Comparison of ENCODE assay signal across 21 cellular contexts in the genomic region with DNA sequence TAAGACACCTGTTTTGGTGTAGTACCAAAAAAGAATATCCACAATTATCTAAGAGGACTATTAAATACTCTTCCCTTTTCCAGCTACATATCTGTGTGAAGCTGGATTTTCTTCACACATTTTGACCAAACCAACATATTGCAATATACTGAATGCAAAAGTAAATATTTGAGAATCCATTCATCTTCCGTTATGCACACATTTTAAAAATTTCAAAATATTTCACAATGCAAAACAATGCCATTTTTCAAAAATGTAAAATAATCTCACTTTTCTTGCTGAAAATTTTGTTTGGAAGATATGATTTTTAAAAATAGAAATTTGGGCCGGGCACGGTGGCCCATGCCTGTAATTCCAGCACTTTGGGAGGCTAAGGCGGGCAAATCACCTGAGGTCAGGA.
A peak's percentile ranks its signal among the peaks of the same experiment; 100 is the strongest.
DNase-seq lines count a peak whose midpoint lies in the region; ATAC-seq, FAIRE-seq and TF ChIP-seq lines count a peak whose summit lies in the region.
"Had no signal": no experiment of that assay in that cellular context is flagged by ENCODE, and none has a peak within 500 bp of the region (broad histone marks: within the 10 kb centered on the region; RNA-seq: fewer than 3 reads in every experiment).

No MANE protein-coding gene starts in this region.

- no peak for TF ChIP-seq POLR2A in A549 (IDR thresholded peaks at IDR 0.05; ENCODE audit: low read length)

- no peaks in the 10 kb centered on the region for H3F3A ChIP-seq in PC-3 (ENCODE audit: low read length, unreplicated experiment)

- BruUV-seq in PC-3 (replicated peaks; lab: Mats Ljungman, UMichigan): no TSS peak

- intact Hi-C loops in PC-3 (cut with micrococcal nuclease): loop anchor here (1.0 to 10.0 kb wide), 2 partner anchors 23 to 1356 kb away; no protein-coding TSS in a partner anchor

- no peaks in the 10 kb centered on the region for H3K9me2 ChIP-seq in PC-3 (replicated peaks; ENCODE audit: low read length)
- no peaks in the 10 kb centered on the region for H3K9me2 ChIP-seq in hepatocyte (replicated peaks; ENCODE audit: insufficient read depth)

- FAIRE-seq in A549 (lab: Jason Lieb, UNC): no peak
- FAIRE-seq: G401.6, GM12892 had no signal

- TF ChIP-seq RAD21 in A549 (conservative IDR thresholded peaks at IDR 0.05 in 1 of 2, IDR thresholded peaks at IDR 0.05 in 1 of 2): no peak

- H3K4me3 ChIP-seq in A549 (no peak overlapping the region), PC-3 (ENCODE audit: low read length) (no peak overlapping the region), hepatocyte (no peak overlapping the region)
- H3K4me3 ChIP-seq: BLaER1, HAP-1 had no signal

- H3K27me3 ChIP-seq in PC-3 (ENCODE audit: low read length) (no peaks in the 10 kb centered on the region), layer of hippocampus (ENCODE audit: control insufficient read depth, insufficient read depth, low read length) (no peaks in the 10 kb centered on the region), hepatocyte (no peaks in the 10 kb centered on the region)
- H3K27me3 ChIP-seq: BLaER1 had no signal

- ATAC-seq in A549: no peak
- ATAC-seq in PC-3: no peak
- ATAC-seq in HG03469 (IDR thresholded peaks at IDR 0.05; ENCODE audit: unreplicated experiment): no peak
- ATAC-seq: CD8-positive, alpha-beta T cell had no signal

- H3K9me3 ChIP-seq in A549: no peaks in the 10 kb centered on the region
- H3K9me3 ChIP-seq in PC-3 (ENCODE audit: low read length): no peaks in the 10 kb centered on the region
- H3K9me3 ChIP-seq in hepatocyte (ENCODE audit: low read depth): no peaks in the 10 kb centered on the region
- H3K9me3 ChIP-seq: HAP-1 had no signal

- H3K27ac ChIP-seq in A549 (no peak overlapping the region), PC-3 (ENCODE audit: low read length) (no peak overlapping the region), cingulate gyrus (ENCODE audit: low read depth, low read length) (peak overlapping the region; percentile 93), layer of hippocampus (ENCODE audit: low read depth, low read length) (peak overlapping the region; percentile 89), hepatocyte (no peak overlapping the region)
- H3K27ac ChIP-seq: BLaER1, C4-2B had no signal

- H4K20me1 ChIP-seq in PC-3 (ENCODE audit: low read length) (no peaks in the 10 kb centered on the region), hepatocyte (ENCODE audit: insufficient read depth, poor library complexity, severe bottlenecking) (no peaks in the 10 kb centered on the region)
- H4K20me1 ChIP-seq: BLaER1 had no signal

- WGBS in A549 (ENCODE audit: missing lambda C conversion rate): 71% methylated on average over 4 of the region's 4 CpGs
- WGBS in hepatocyte (ENCODE audit: low lambda C conversion rate, missing lambda C conversion rate): 90% methylated on average over 4 of the region's 4 CpGs

- DNase-seq in A549 (ENCODE audit: low read depth in 1 of 2, low spot score in 1 of 2) (no peak), PC-3 (peak; percentile 30), hepatocyte (ENCODE audit: low spot score) (no peak), HPDE6-E6E7 (ENCODE audit: extremely low spot score) (no peak), Ammon's horn (ENCODE audit: low spot score) (no peak)
- DNase-seq: 8988T; Caco-2; CD4-positive, CD25-positive, alpha-beta regulatory T cell; CD8-positive, alpha-beta T cell; DMS153; DND-41; GOT3; HFFc6 had no signal

- no peak for TF ChIP-seq CTCF in A549 (IDR thresholded peaks at IDR 0.05)
- TF ChIP-seq CTCF in PC-3 (conservative IDR thresholded peaks at IDR 0.05; ENCODE audit: low read depth, low read length): no peak
- no peak for TF ChIP-seq CTCF in hepatocyte (IDR thresholded peaks at IDR 0.05; ENCODE audit: poor library complexity)

- H3K4me1 ChIP-seq in A549 (peaks cover 13% of the 10 kb centered on the region; the same call in 2 of the 3 replicates), PC-3 (ENCODE audit: insufficient read depth, low read length) (peaks cover 41% of the 10 kb centered on the region), hepatocyte (ENCODE audit: insufficient read depth) (peaks cover 10% of the 10 kb centered on the region)

- no peak overlapping the region for H3K9ac ChIP-seq in PC-3 (ENCODE audit: low read length)
- H3K9ac ChIP-seq: BLaER1 had no signal

- no peaks in the 10 kb centered on the region for H3K79me2 ChIP-seq in PC-3 (ENCODE audit: low read length)
- no peaks in the 10 kb centered on the region for H3K79me2 ChIP-seq in hepatocyte

- TF ChIP-seq EP300 in A549 (IDR thresholded peaks at IDR 0.05): no peak

- peak overlapping the region; percentile 30; the same call in 2 of the 3 replicates for H3K4me2 ChIP-seq in A549
- H3K4me2 ChIP-seq in PC-3 (ENCODE audit: low read length): no peak overlapping the region
- H3K4me2 ChIP-seq in hepatocyte: no peak overlapping the region
- H3K4me2 ChIP-seq: BLaER1 had no signal

- POLR2A ChIA-PET in A549 (lab: Yijun Ruan, JAX) (no interaction called here), PC-3 (lab: Charles Lee; ENCODE audit: unreplicated experiment) (interaction anchor here (0.5 to 0.7 kb wide), 3 partner anchors 9 to 160 kb away, joined by 3 to 5 read pairs (median 3); no protein-coding TSS in a partner anchor)

- CTCF ChIA-PET in A549 (lab: Yijun Ruan, JAX): no interaction called here
- CTCF ChIA-PET in PC-3 (lab: Charles Lee): no interaction called here

- H2AFZ ChIP-seq in PC-3 (ENCODE audit: low read length) (no peak overlapping the region), hepatocyte (no peak overlapping the region)

- no peaks in the 10 kb centered on the region for H3K36me3 ChIP-seq in PC-3 (ENCODE audit: low read depth, low read length)
- H3K36me3 ChIP-seq in hepatocyte (replicated peaks; ENCODE audit: insufficient read depth, low read depth): no peaks in the 10 kb centered on the region
- H3K36me3 ChIP-seq: BLaER1, HAP-1 had no signal

TF ChIP-seq in A549, 52 proteins besides CTCF, POLR2A, EP300 and RAD21:
- TF ChIP-seq HEYL (CRISPR knock-in tag; IDR thresholded peaks at IDR 0.05): no peak

Comparison
In these comparisons a context has a peak if more than half of its experiments do, and no peak if none do; other contexts are left out.
1. H3K27ac ChIP-seq: peak in cingulate gyrus (single experiment) and layer of hippocampus (single experiment); none in A549 (0 of 2), PC-3 (single experiment) and hepatocyte (single experiment).